In genomic region chr21:41604583-41605041, GRCh38 we compare ENCODE assay signal across 1 cellular context.
TF ChIP-seq lines count a peak whose summit lies in the region.

No MANE protein-coding gene starts in this region.

TF ChIP-seq in IMR-90, 13 proteins besides CTCF, POLR2A, EP300 and RAD21 (continued from another document):
- TF ChIP-seq NFE2L2 (IDR thresholded peaks at IDR 0.05; ENCODE audit: low read depth, low read length) (no peak), CHD1 (IDR thresholded peaks at IDR 0.05; ENCODE audit: low read depth, low read length) (no peak), MXI1 (IDR thresholded peaks at IDR 0.05; ENCODE audit: borderline replicate concordance, low read depth, low read length) (no peak), MAFK (IDR thresholded peaks at IDR 0.05; ENCODE audit: low read depth, low read length) (no peak), SMC3 (IDR thresholded peaks at IDR 0.05; ENCODE audit: low read depth, low read length) (no peak), USF2 (IDR thresholded peaks at IDR 0.05; ENCODE audit: low read depth, low read length) (no peak), MAZ (IDR thresholded peaks at IDR 0.05; ENCODE audit: borderline replicate concordance, low read depth, low read length) (no peak), CEBPB (IDR thresholded peaks at IDR 0.05; ENCODE audit: low read depth, low read length) (no peak)
- TF ChIP-seq, protein P1, sequence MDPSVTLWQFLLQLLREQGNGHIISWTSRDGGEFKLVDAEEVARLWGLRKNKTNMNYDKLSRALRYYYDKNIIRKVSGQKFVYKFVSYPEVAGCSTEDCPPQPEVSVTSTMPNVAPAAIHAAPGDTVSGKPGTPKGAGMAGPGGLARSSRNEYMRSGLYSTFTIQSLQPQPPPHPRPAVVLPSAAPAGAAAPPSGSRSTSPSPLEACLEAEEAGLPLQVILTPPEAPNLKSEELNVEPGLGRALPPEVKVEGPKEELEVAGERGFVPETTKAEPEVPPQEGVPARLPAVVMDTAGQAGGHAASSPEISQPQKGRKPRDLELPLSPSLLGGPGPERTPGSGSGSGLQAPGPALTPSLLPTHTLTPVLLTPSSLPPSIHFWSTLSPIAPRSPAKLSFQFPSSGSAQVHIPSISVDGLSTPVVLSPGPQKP (IDR thresholded peaks at IDR 0.05; ENCODE audit: borderline replicate concordance, low read depth, low read length) = no peak
